8 cellular contexts compared by ENCODE assay signal in the genomic region with DNA sequence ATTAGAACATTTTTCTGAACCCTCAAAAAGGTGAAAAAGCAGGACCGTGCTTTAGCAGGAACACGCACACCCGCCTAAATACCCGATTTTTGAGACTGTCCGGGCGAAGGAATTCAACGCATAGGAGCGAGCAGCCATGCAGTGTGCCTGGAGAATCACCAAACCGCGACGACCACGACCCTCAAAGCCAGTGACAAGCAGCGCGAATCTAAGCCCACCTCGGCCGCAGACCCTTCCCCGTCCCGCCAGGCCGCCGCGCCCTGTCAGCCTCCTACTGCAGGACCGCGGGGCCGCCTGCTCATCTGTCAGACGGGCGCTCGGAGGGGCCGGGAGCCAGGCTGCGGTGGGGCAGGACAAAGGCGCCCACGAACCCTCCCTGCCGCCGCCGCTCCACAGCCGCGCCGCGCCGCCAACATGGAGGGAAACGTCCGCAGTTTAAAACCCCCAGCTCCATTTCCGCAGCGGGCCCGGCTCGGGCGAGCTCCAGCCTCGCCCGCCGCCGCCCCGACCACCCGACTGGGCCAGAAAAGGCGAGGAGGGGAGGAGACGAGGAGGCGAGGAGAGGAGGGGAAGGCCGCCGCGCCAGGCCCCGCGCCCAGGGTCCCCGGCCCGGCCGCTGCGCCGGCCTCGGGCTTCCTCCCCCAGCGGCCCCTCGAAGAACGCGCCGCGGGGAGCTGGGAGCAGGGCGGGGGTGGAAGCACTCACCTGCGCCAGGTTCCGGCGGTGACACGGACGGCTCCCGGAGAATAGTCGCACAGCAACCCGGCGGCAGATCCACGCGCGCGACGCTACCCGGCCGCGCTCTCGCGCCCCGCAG. TPM values are rescaled to one million over a fixed set of nuclear protein-coding genes. Genes with fewer than 3 reads are reported as not detected.
DNase-seq lines count a peak whose midpoint lies in the region; ATAC-seq, FAIRE-seq and TF ChIP-seq lines count a peak whose summit lies in the region.

A gene (minus strand): TSS at position 790 of the 817 bp plus-strand sequence. CDS start 3,963 bp downstream, outside the sequence.

- H3K9me3 ChIP-seq in KOPT-K1 (ENCODE audit: insufficient read depth, low read length, poor library complexity, severe bottlenecking) (no peaks in the 10 kb centered on the region), heart left ventricle (peaks cover 0 to 7% (median 0%) of the 10 kb centered on the region in 12 donors)

- WGBS in heart left ventricle, 4 donors = 0 to 1% (median 1%) methylated on average over 22 to 93 of the region's 93 CpGs

- intact Hi-C loops in heart left ventricle (cut with DNase I) (no loop called here), posterior cingulate gyrus (cut with DNase I) (loop anchor here (2.0 kb wide), 1 partner anchor 635 kb away; a partner anchor contains a TSS)

- H3K36me3 Mint-ChIP-seq in activated naive CD8-positive, alpha-beta T cell = no peaks in the 10 kb centered on the region

- ATAC-seq in GM21737 (IDR thresholded peaks at IDR 0.05; ENCODE audit: unreplicated experiment) = peak; percentile 15
- peak in 2 of 4 donors; percentile 25 to 45 for ATAC-seq in heart left ventricle

- FAIRE-seq in RCC 7860 (lab: Jason Lieb, UNC) = no peak

- H3K4me3 ChIP-seq in GM12865 (ENCODE audit: low read depth, low read length) (peak within 1 kb of the TSS; percentile 55), heart left ventricle (peak within 1 kb of the TSS; percentile 61 to 99 (median 86))

- H3K9me3 Mint-ChIP-seq in activated naive CD8-positive, alpha-beta T cell (ENCODE audit: low read depth) = no peaks in the 10 kb centered on the region

- H3K4me3 Mint-ChIP-seq in activated naive CD8-positive, alpha-beta T cell = peak within 1 kb of the TSS; percentile 96

- no peak for TF ChIP-seq CTCF in GM12865 (IDR thresholded peaks at IDR 0.05; ENCODE audit: insufficient read depth, low read depth, low read length, missing control alignments)
- peak in 1 of 12 donors; percentile 11 for TF ChIP-seq CTCF in heart left ventricle (IDR thresholded peaks at IDR 0.05)

- peaks cover 58% of the 10 kb centered on the region for H3K4me1 Mint-ChIP-seq in activated naive CD8-positive, alpha-beta T cell (ENCODE audit: low read depth)

- no peaks in the 10 kb centered on the region for H3K27me3 Mint-ChIP-seq in activated naive CD8-positive, alpha-beta T cell

- H3K27me3 ChIP-seq in heart left ventricle = no peaks in the 10 kb centered on the region

- peaks cover 0 to 55% (median 20%) of the 10 kb centered on the region in 12 donors for H3K4me1 ChIP-seq in heart left ventricle

- H3K27ac Mint-ChIP-seq in activated naive CD8-positive, alpha-beta T cell = peak within 1 kb of the TSS; percentile 89

- peak within 1 kb of the TSS; percentile 93 for H3K27ac ChIP-seq in KOPT-K1 (ENCODE audit: low read depth, low read length, poor library complexity, severe bottlenecking)
- peak within 1 kb of the TSS; percentile 72 to 97 (median 90) for H3K27ac ChIP-seq in heart left ventricle

- H3K36me3 ChIP-seq in KOPT-K1 (ENCODE audit: insufficient read depth, low read length) (peaks cover 15% of the 10 kb centered on the region), heart left ventricle (peaks cover 0 to 8% (median 0%) of the 10 kb centered on the region in 9 donors)

- TF ChIP-seq POLR2A in heart left ventricle (IDR thresholded peaks at IDR 0.05) = no peak

- peak; percentile 41 for DNase-seq in GM12865 (ENCODE audit: low read depth)
- DNase-seq in heart left ventricle = peak in 3 of 5 donors; percentile 53 to 80 (median 54)
- peak in 6 of 10 donors; percentile 25 to 89 (median 71) for DNase-seq in posterior cingulate gyrus
- no peak for DNase-seq in RCC 7860 (ENCODE audit: low spot score)
- no peak for DNase-seq in putamen (ENCODE audit: low spot score)

RNA-seq across cellular contexts. Expression of the gene that starts here (rescaled TPM):
- 10 to 100 TPM in 4 of 9 donors, 1 to 10 TPM in 5; 6.8 to 37.8 (median 9.7) TPM for total RNA-seq in heart left ventricle
- polyA plus RNA-seq in heart left ventricle = 1 to 10 TPM; 4.3 to 7.5 TPM

Comparison
In these comparisons a context has a peak if more than half of its experiments do, and no peak if none do; other contexts are left out.
1. DNase-seq: peak in GM12865 (single experiment), heart left ventricle (3 of 5) and posterior cingulate gyrus (6 of 10); none in RCC 7860 (single experiment) and putamen (single experiment).